1 cellular context compared by ENCODE assay signal in genomic region chr17:27284811-27285415, GRCh38.
TF ChIP-seq lines count a peak whose summit lies in the region.

No MANE protein-coding gene starts in this region.

TF ChIP-seq in GM23338, 12 proteins besides CTCF, POLR2A, EP300 and RAD21 (continued from another document):
- TF ChIP-seq ZNF462 (CRISPR knock-in tag; IDR thresholded peaks at IDR 0.05) (no peak), ETS1 (IDR thresholded peaks at IDR 0.05) (no peak), POLR2AphosphoS5 (IDR thresholded peaks at IDR 0.05; ENCODE audit: low read depth) (no peak), EZH2phosphoT487 (IDR thresholded peaks at IDR 0.05; ENCODE audit: unreplicated experiment) (no peak)
